ENCODE assay signal across 8 cellular contexts in the genomic region with DNA sequence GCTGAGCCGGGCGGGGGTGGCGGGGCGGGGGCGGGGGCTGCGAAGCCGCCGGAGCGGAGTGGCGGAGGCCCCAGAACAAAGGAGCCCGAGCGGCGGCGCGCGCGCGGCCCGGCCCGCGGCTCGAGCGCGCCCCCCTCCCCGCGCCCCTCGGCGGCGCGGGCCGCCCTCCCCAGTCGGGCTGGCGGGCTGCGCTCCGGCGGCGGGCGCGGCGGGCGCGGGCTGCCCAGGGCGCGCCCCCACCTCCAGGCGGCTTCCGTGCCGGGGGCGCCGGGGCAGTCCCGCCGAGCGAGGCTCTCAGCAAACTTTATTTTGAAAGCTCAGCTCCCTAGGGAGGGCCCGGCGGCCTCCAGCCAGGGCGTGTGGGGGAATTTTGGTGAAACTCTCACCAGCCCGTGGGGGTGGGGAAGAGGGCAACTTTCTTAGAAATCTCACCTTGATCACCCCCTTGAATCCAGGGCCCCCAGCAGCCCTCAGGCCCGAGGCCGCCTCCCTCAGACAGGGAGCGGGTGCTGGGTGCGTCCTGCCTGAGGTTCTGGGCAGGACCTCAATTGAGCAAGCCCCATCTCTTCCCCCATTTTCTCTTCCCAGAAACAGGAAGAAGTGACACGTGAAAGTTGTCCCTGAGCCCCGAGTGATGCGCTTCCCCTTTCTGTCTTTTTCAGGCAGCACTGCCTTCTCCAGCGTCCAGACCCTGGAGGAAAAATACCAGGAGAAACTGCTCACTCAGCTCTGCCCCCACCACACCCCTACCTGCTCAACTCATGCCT. TPM values are rescaled to one million over a fixed set of nuclear protein-coding genes. Genes with fewer than 3 reads are reported as not detected.
A peak's percentile ranks its signal among the peaks of the same experiment; 100 is the strongest.
DNase-seq lines count a peak whose midpoint lies in the region; ATAC-seq and TF ChIP-seq lines count a peak whose summit lies in the region.

No MANE protein-coding gene starts in this region.

- peak; percentile 25 for DNase-seq in NCI-H510A (lab: John Stamatoyannopoulos, UW)
- DNase-seq in NCI-H510A treated with DMSO at 0.1 percent for 48 hours (lab: John Stamatoyannopoulos, UW), result no peak
- DNase-seq in SIG-M5 treated with dmso at 0.1 percent for 504 hours (lab: John Stamatoyannopoulos, UW; ENCODE audit: unreplicated experiment), result peak; percentile 90
- DNase-seq in hepatocyte (ENCODE audit: low spot score), result peak; percentile 76
- DNase-seq in H4 (ENCODE audit: low spot score), result no peak

- H3K36me3 Mint-ChIP-seq in activated naive CD4-positive, alpha-beta T cell treated with anti-CD3 and anti-CD28 coated beads, Interleukin-2, amount 50 U/mL, for 24 hours, result peaks cover 31% of the 10 kb centered on the region

- peak overlapping the region; percentile 92 for H3K4me3 Mint-ChIP-seq in activated naive CD4-positive, alpha-beta T cell treated with anti-CD3 and anti-CD28 coated beads, Interleukin-2, amount 50 U/mL, for 24 hours

- H3K4me1 ChIP-seq in hepatocyte (ENCODE audit: insufficient read depth) (peaks cover 59% of the 10 kb centered on the region), skeletal muscle satellite cell (ENCODE audit: control insufficient read depth, insufficient read depth, low read length) (peaks cover 52% of the 10 kb centered on the region)

- H3K9me3 Mint-ChIP-seq in activated naive CD4-positive, alpha-beta T cell treated with anti-CD3 and anti-CD28 coated beads, Interleukin-2, amount 50 U/mL, for 24 hours, result peaks cover 1% of the 10 kb centered on the region

- peak overlapping the region; percentile 26 for H2AFZ ChIP-seq in hepatocyte

- H3K27me3 ChIP-seq in hepatocyte (no peaks in the 10 kb centered on the region), skeletal muscle satellite cell (ENCODE audit: control insufficient read depth, insufficient read depth, low read length) (no peaks in the 10 kb centered on the region)

- H3K27ac Mint-ChIP-seq in activated naive CD4-positive, alpha-beta T cell treated with anti-CD3 and anti-CD28 coated beads, Interleukin-2, amount 50 U/mL, for 24 hours, result peak overlapping the region; percentile 56

- peak overlapping the region; percentile 70 for H3K9ac ChIP-seq in skeletal muscle satellite cell (ENCODE audit: low read depth, low read length)

- ATAC-seq in HG03045 (IDR thresholded peaks at IDR 0.05; ENCODE audit: unreplicated experiment), result peak; percentile 50

- peak overlapping the region; percentile 98 for H3K4me2 ChIP-seq in hepatocyte
- H3K4me2 ChIP-seq in skeletal muscle satellite cell (ENCODE audit: low read length), result peak overlapping the region; percentile 87

- H3K9me3 ChIP-seq in hepatocyte (ENCODE audit: low read depth) (no peaks in the 10 kb centered on the region), skeletal muscle satellite cell (replicated peaks; ENCODE audit: low read length) (no peaks in the 10 kb centered on the region)

- 12% methylated on average over 8 of the region's 64 CpGs for WGBS in hepatocyte (ENCODE audit: low lambda C conversion rate, missing lambda C conversion rate)

- peaks cover 55% of the 10 kb centered on the region for H3K79me2 ChIP-seq in hepatocyte

- peak overlapping the region; percentile 99 for H3K27ac ChIP-seq in hepatocyte

- H3K9me2 ChIP-seq in hepatocyte (replicated peaks; ENCODE audit: insufficient read depth), result no peaks in the 10 kb centered on the region

- H3K27me3 Mint-ChIP-seq in activated naive CD4-positive, alpha-beta T cell treated with anti-CD3 and anti-CD28 coated beads, Interleukin-2, amount 50 U/mL, for 24 hours, result no peaks in the 10 kb centered on the region

- TF ChIP-seq CTCF in hepatocyte (IDR thresholded peaks at IDR 0.05; ENCODE audit: poor library complexity), result no peak

- peaks cover 37% of the 10 kb centered on the region for H4K20me1 ChIP-seq in hepatocyte (ENCODE audit: insufficient read depth, poor library complexity, severe bottlenecking)

- H3K4me3 ChIP-seq in hepatocyte, result peak overlapping the region; percentile 71
- peak overlapping the region; percentile 71 for H3K4me3 ChIP-seq in skeletal muscle satellite cell (ENCODE audit: low read length)

- peaks cover 71% of the 10 kb centered on the region for H3K4me1 Mint-ChIP-seq in activated naive CD4-positive, alpha-beta T cell treated with anti-CD3 and anti-CD28 coated beads, Interleukin-2, amount 50 U/mL, for 24 hours

- H3K36me3 ChIP-seq in hepatocyte (replicated peaks; ENCODE audit: insufficient read depth, low read depth), result no peaks in the 10 kb centered on the region
- peaks cover 12% of the 10 kb centered on the region for H3K36me3 ChIP-seq in skeletal muscle satellite cell (ENCODE audit: insufficient read depth, low read length)

RNA-seq across cellular contexts. Expression of gene TET3, which starts 0.8 kb away (rescaled TPM):
- total RNA-seq in hepatocyte, result 11.5 and 14.5 TPM in 2 replicates
- 3.6 TPM in 2 replicates for polyA plus RNA-seq in hepatocyte
- 2.3 and 2.6 TPM in 2 replicates for total RNA-seq in skeletal muscle satellite cell (2012; rRNA removed)
- 4.7 and 4.9 TPM in 2 replicates for total RNA-seq in H4 (2014; rRNA removed; shearing (Covaris generic))

RNA-seq across cellular contexts. Expression of gene DGUOK, which starts 58.8 kb away (rescaled TPM):
- total RNA-seq in hepatocyte, result 68.0 and 75.8 TPM in 2 replicates
- polyA plus RNA-seq in hepatocyte, result 111 and 116 TPM in 2 replicates
- total RNA-seq in skeletal muscle satellite cell (2012; rRNA removed), result 55.5 and 60.8 TPM in 2 replicates
- total RNA-seq in H4 (2014; rRNA removed; shearing (Covaris generic)), result 110 and 150 TPM in 2 replicates

Comparison
In these comparisons a context has a peak if more than half of its experiments do, and no peak if none do; other contexts are left out.
1. DNase-seq: peak in NCI-H510A (single experiment), SIG-M5 treated with dmso at 0.1 percent for 504 hours (single experiment) and hepatocyte (single experiment); none in NCI-H510A treated with DMSO at 0.1 percent for 48 hours (single experiment) and H4 (single experiment).